ENCODE assay signal across 14 cellular contexts in genomic region chr1:35555212-35555584, GRCh38. TPM values are rescaled to one million over a fixed set of nuclear protein-coding genes. Genes with fewer than 3 reads are reported as not detected.
DNase-seq lines count a peak whose midpoint lies in the region; ATAC-seq and TF ChIP-seq lines count a peak whose summit lies in the region.
"Had no signal": no experiment of that assay in that cellular context is flagged by ENCODE, and none has a peak within 500 bp of the region (broad histone marks: within the 10 kb centered on the region; RNA-seq: fewer than 3 reads in every experiment).

No MANE protein-coding gene starts in this region.

- H3K27me3 ChIP-seq in iPS-20b (ENCODE audit: insufficient read depth, low read length) (no peaks in the 10 kb centered on the region), suprapubic skin (no peaks in the 10 kb centered on the region)
- H3K27me3 ChIP-seq: BLaER1, SJSA1 had no signal

- H3K4me3 ChIP-seq in iPS-20b (ENCODE audit: low read length) (peak overlapping the region; percentile 82), suprapubic skin (no peak overlapping the region)
- H3K4me3 ChIP-seq: BLaER1, SJSA1 had no signal

- peak overlapping the region; percentile 94 for H3K27ac ChIP-seq in iPS-20b (ENCODE audit: low read length)
- peak overlapping the region; percentile 11 for H3K27ac ChIP-seq in suprapubic skin
- H3K27ac ChIP-seq: BLaER1, SJSA1 had no signal

- peaks cover 56% of the 10 kb centered on the region for H3K4me1 Mint-ChIP-seq in activated T-cell treated with anti-CD3 and anti-CD28 coated beads, Interleukin-2, amount 50 U/mL, for 24 hours (ENCODE audit: low read depth)
- peaks cover 29% of the 10 kb centered on the region for H3K4me1 Mint-ChIP-seq in activated T-helper 17 cell treated with anti-CD3 and anti-CD28 coated beads, Interleukin-2, amount 50 U/mL, for 72 hours

- peaks cover 28% of the 10 kb centered on the region for H3K4me1 ChIP-seq in iPS-20b (ENCODE audit: insufficient read depth, low read length)
- peaks cover 57% of the 10 kb centered on the region for H3K4me1 ChIP-seq in suprapubic skin

- no peaks in the 10 kb centered on the region for H3K9me3 Mint-ChIP-seq in activated T-cell treated with anti-CD3 and anti-CD28 coated beads, Interleukin-2, amount 50 U/mL, for 24 hours
- H3K9me3 Mint-ChIP-seq in activated T-helper 17 cell treated with anti-CD3 and anti-CD28 coated beads, Interleukin-2, amount 50 U/mL, for 72 hours: no peaks in the 10 kb centered on the region

- peak overlapping the region; percentile 98 for H3K27ac Mint-ChIP-seq in activated T-cell treated with anti-CD3 and anti-CD28 coated beads, Interleukin-2, amount 50 U/mL, for 24 hours
- H3K27ac Mint-ChIP-seq in activated T-helper 17 cell treated with anti-CD3 and anti-CD28 coated beads, Interleukin-2, amount 50 U/mL, for 72 hours: peak overlapping the region; percentile 100

- ATAC-seq in activated T-helper 17 cell treated with anti-CD3 and anti-CD28 coated beads, Interleukin-2, amount 50 U/mL, for 72 hours (replicated peaks): no peak

- H3K36me3 Mint-ChIP-seq in activated T-cell treated with anti-CD3 and anti-CD28 coated beads, Interleukin-2, amount 50 U/mL, for 24 hours (ENCODE audit: low read depth): peaks cover 64% of the 10 kb centered on the region
- H3K36me3 Mint-ChIP-seq in activated T-helper 17 cell treated with anti-CD3 and anti-CD28 coated beads, Interleukin-2, amount 50 U/mL, for 72 hours (ENCODE audit: low read depth): peaks cover 71% of the 10 kb centered on the region

- H3K9me3 ChIP-seq in iPS-20b (ENCODE audit: insufficient read depth, low read depth, low read length) (no peaks in the 10 kb centered on the region), suprapubic skin (no peaks in the 10 kb centered on the region)
- H3K9me3 ChIP-seq: BLaER1, SJSA1 had no signal

- in situ Hi-C loops in ACHN (cut with HindIII; ENCODE audit: low pct_ligation_motif_present, low pct_unique_long_range_greater_than_20kb, low sequenced_read_pairs): no loop called here

- WGBS in suprapubic skin: 42% methylated on average over 4 of the region's 4 CpGs

- TF ChIP-seq POLR2A in suprapubic skin (IDR thresholded peaks at IDR 0.05): no peak

- TF ChIP-seq EP300 in suprapubic skin (IDR thresholded peaks at IDR 0.05): no peak

- H3K36me3 ChIP-seq in iPS-20b (ENCODE audit: insufficient read depth, low read depth, low read length): peaks cover 39% of the 10 kb centered on the region
- H3K36me3 ChIP-seq in suprapubic skin: peaks cover 22% of the 10 kb centered on the region

- no peak for TF ChIP-seq CTCF in suprapubic skin (IDR thresholded peaks at IDR 0.05)

- H3K9ac ChIP-seq in iPS-20b (ENCODE audit: low read depth, low read length): peak overlapping the region; percentile 79; the same call in 1 of the 2 replicates
- H3K9ac ChIP-seq: BLaER1 had no signal

- CTCF ChIA-PET in HEK293T (lab: Yijun Ruan, JAX): no interaction called here

- H3K27me3 Mint-ChIP-seq in activated T-cell treated with anti-CD3 and anti-CD28 coated beads, Interleukin-2, amount 50 U/mL, for 24 hours: no peaks in the 10 kb centered on the region
- H3K27me3 Mint-ChIP-seq in activated T-helper 17 cell treated with anti-CD3 and anti-CD28 coated beads, Interleukin-2, amount 50 U/mL, for 72 hours: no peaks in the 10 kb centered on the region

- DNase-seq in activated T-cell treated with anti-CD3 and anti-CD28 coated beads, Interleukin-2, amount 50 U/mL, for 24 hours: no peak
- no peak for DNase-seq in activated T-cell treated with anti-CD3 and anti-CD28 coated beads, Interleukin-2, amount 50 U/mL, for 48 hours
- no peak for DNase-seq in suprapubic skin (ENCODE audit: low spot score in 2 of 2)
- DNase-seq in T-helper 9 cell: no peak
- DNase-seq in ACHN: no peak
- DNase-seq in HEK293T (ENCODE audit: extremely low spot score): no peak
- DNase-seq: activated effector memory CD4-positive, alpha-beta T cell treated with Interleukin-2 at 50 U/mL for 16 hours; midbrain; NCI-H2107; stimulated activated CD4-positive, alpha-beta T cell treated with anti-CD3 and anti-CD28 coated beads, Interleukin-4, amount 100 ng/mL, for 1 hour had no signal

- POLR2A ChIA-PET in HEK293T (lab: Yijun Ruan, JAX): no interaction called here

- H3K4me3 Mint-ChIP-seq in activated T-cell treated with anti-CD3 and anti-CD28 coated beads, Interleukin-2, amount 50 U/mL, for 24 hours: peak overlapping the region; percentile 96
- H3K4me3 Mint-ChIP-seq in activated T-helper 17 cell treated with anti-CD3 and anti-CD28 coated beads, Interleukin-2, amount 50 U/mL, for 72 hours: peak overlapping the region; percentile 99

TF ChIP-seq in HEK293T, 16 proteins besides CTCF, POLR2A, EP300 and RAD21:
- TF ChIP-seq FOXK2 (IDR thresholded peaks at IDR 0.05) (no peak), L3MBTL2 (conservative IDR thresholded peaks at IDR 0.05) (no peak), ZNF384 (IDR thresholded peaks at IDR 0.05) (no peak), ELF4 (IDR thresholded peaks at IDR 0.05) (no peak), ARNT (IDR thresholded peaks at IDR 0.05) (no peak), BHLHE40 (IDR thresholded peaks at IDR 0.05; ENCODE audit: borderline replicate concordance) (no peak), HDGF (IDR thresholded peaks at IDR 0.05; ENCODE audit: borderline replicate concordance) (no peak), LEF1 (IDR thresholded peaks at IDR 0.05; ENCODE audit: borderline replicate concordance) (no peak), NFRKB (IDR thresholded peaks at IDR 0.05) (no peak), FOXA1 (IDR thresholded peaks at IDR 0.05) (no peak), CTBP1 (IDR thresholded peaks at IDR 0.05; ENCODE audit: borderline replicate concordance) (no peak)

RNA-seq across cellular contexts. Expression of gene KIAA0319L, which starts 2.0 kb away (rescaled TPM):
- 10 to 100 TPM; 45.8 to 98.2 TPM for total RNA-seq in activated T-helper 17 cell treated with anti-CD3 and anti-CD28 coated beads, Interleukin-2, amount 50 U/mL, for 72 hours
- total RNA-seq in suprapubic skin: 100 to 1,000 TPM in 2 of 4 donors, 10 to 100 TPM in 2; 52.1 to 124 (median 83.5) TPM

RNA-seq across cellular contexts. Expression of gene NCDN, which starts 2.4 kb away (rescaled TPM):
- 10 to 100 TPM; 37.1 to 42.4 TPM for total RNA-seq in activated T-helper 17 cell treated with anti-CD3 and anti-CD28 coated beads, Interleukin-2, amount 50 U/mL, for 72 hours
- total RNA-seq in suprapubic skin: 10 to 100 TPM; 14.1 to 26.2 (median 24.1) TPM

RNA-seq across cellular contexts. Expression of gene TFAP2E, which starts 17.9 kb away (rescaled TPM):
- total RNA-seq in activated T-helper 17 cell treated with anti-CD3 and anti-CD28 coated beads, Interleukin-2, amount 50 U/mL, for 72 hours: 1 to 10 TPM in 1 of 2 donors, under 1 TPM in 1; 0.97 to 4.5 TPM
- 1 to 10 TPM; 3.2 to 9.0 (median 5.2) TPM for total RNA-seq in suprapubic skin
- total RNA-seq: SJSA1 had no signal
